ENCODE assay signal across 30 cellular contexts in the genomic region with DNA sequence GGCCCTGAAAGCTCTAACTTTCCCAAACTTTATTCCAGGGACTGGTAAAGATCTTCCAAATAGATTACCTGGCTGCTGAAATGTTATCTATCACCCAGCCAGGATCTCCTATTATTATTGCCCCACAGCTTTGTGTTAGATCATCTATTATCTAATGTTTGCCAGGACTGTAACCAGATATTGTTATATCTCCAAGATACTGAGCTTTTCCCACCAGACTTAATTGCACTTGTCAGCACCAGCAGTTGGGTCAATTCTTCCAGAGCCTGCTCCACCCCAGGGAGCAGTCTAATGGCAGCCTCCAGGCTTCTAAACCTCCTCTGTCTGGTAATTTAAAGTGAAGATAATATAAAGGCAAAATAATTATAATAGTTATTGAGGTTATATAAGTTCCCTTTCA.
"Had no signal": no experiment of that assay in that cellular context is flagged by ENCODE, and none has a peak within 500 bp of the region (broad histone marks: within the 10 kb centered on the region; RNA-seq: fewer than 3 reads in every experiment).

No MANE protein-coding gene starts in this region.

- H3K27ac Mint-ChIP-seq: naive thymus-derived CD4-positive, alpha-beta T cell; natural killer cell treated with Interleukin-12 subunit alpha and Interleukin-12 subunit beta and Interleukin-15 and Interleukin-18, amount 100 ng/mL, for 72 hours; nephron progenitor cell; progenitor cell of endocrine pancreas; stimulated activated memory B cell treated with anti-CD40 and anti-IgM and Interleukin-4, amounts not matched to agents 10 μg/mL and 1 μg/mL and 100 μg/mL, for 72 hours; stimulated activated naive CD8-positive, alpha-beta T cell treated with anti-CD3 and anti-CD28 coated beads, Interleukin-15, amount 100 ng/mL, for 72 hours had no signal

- H3K36me3 ChIP-seq: ovary, right lobe of liver, sigmoid colon, suprapubic skin, tibial artery, transverse colon, upper lobe of left lung, vagina had no signal

- H3K27ac ChIP-seq: ovary, parathyroid adenoma, psoas muscle, right lobe of liver, sigmoid colon, suprapubic skin, testis, tibial artery, transverse colon, upper lobe of left lung, vagina had no signal

- H3K79me2 ChIP-seq: parathyroid adenoma had no signal

- H3K9me3 Mint-ChIP-seq: natural killer cell treated with Interleukin-12 subunit alpha and Interleukin-12 subunit beta and Interleukin-15 and Interleukin-18, amount 100 ng/mL, for 72 hours; nephron progenitor cell; stimulated activated memory B cell treated with anti-CD40 and anti-IgM and Interleukin-4, amounts not matched to agents 10 μg/mL and 1 μg/mL and 100 μg/mL, for 72 hours had no signal

- H3K4me1 ChIP-seq: parathyroid adenoma, psoas muscle, right lobe of liver, suprapubic skin, testis, tibial artery, transverse colon, upper lobe of left lung had no signal

- H3K4me3 Mint-ChIP-seq: naive thymus-derived CD4-positive, alpha-beta T cell; natural killer cell treated with Interleukin-12 subunit alpha and Interleukin-12 subunit beta and Interleukin-15 and Interleukin-18, amount 100 ng/mL, for 72 hours; nephron progenitor cell; neural crest cell; stimulated activated memory B cell treated with anti-CD40 and anti-IgM and Interleukin-4, amounts not matched to agents 10 μg/mL and 1 μg/mL and 100 μg/mL, for 72 hours; stimulated activated naive CD8-positive, alpha-beta T cell treated with anti-CD3 and anti-CD28 coated beads, Interleukin-15, amount 100 ng/mL, for 72 hours had no signal

- H3K4me3 ChIP-seq: ovary, psoas muscle, right lobe of liver, sigmoid colon, suprapubic skin, testis, tibial artery, transverse colon, upper lobe of left lung, vagina had no signal

- H3K9me3 ChIP-seq: ovary, psoas muscle, right lobe of liver, sigmoid colon, testis, tibial artery, transverse colon, upper lobe of left lung, vagina had no signal

- DNase-seq: naive thymus-derived CD4-positive, alpha-beta T cell; nephron progenitor cell; occipital lobe; ovary; posterior cingulate gyrus; psoas muscle; right cardiac atrium; right lobe of liver; sigmoid colon; small intestine; stimulated activated CD4-positive, alpha-beta T cell treated with anti-CD3 and anti-CD28 coated beads, Interleukin-15, amount 100 ng/mL, for 24 hours; stimulated activated CD4-positive, alpha-beta T cell treated with anti-CD3 and anti-CD28 coated beads, Interleukin-2, amount 100 ng/mL, for 24 hours; stimulated activated CD4-positive, alpha-beta T cell treated with anti-CD3 and anti-CD28 coated beads, Interleukin-4, amount 100 ng/mL, for 1 hour; stimulated activated CD4-positive, alpha-beta T cell treated with anti-CD3 and anti-CD28 coated beads, Interleukin-4, amount 100 ng/mL, for 4 hours; stimulated activated CD8-positive, alpha-beta memory T cell treated with anti-CD3 and anti-CD28 coated beads, Interleukin-4, amount 100 ng/mL, for 48 hours; stimulated activated naive CD4-positive, alpha-beta T cell; stimulated activated naive CD8-positive, alpha-beta T cell treated with anti-CD3 and anti-CD28 coated beads, Interleukin-15, amount 100 ng/mL, for 72 hours; stimulated activated naive CD8-positive, alpha-beta T cell treated with anti-CD3 and anti-CD28 coated beads, Interleukin-15, Interleukin-2, amounts not matched to agents 100 U/mL and 50 U/mL, for 24 hours; substantia nigra; testis; tibial artery; transverse colon; upper lobe of left lung had no signal

- ATAC-seq: naive thymus-derived CD4-positive, alpha-beta T cell; natural killer cell treated with Interleukin-12 subunit alpha and Interleukin-12 subunit beta and Interleukin-15 and Interleukin-18, amount 100 ng/mL, for 72 hours; psoas muscle; right cardiac atrium; right lobe of liver; stimulated activated memory B cell treated with anti-CD40 and anti-IgM and Interleukin-4, amounts not matched to agents 10 μg/mL and 1 μg/mL and 100 μg/mL, for 72 hours; stimulated activated naive CD8-positive, alpha-beta T cell treated with anti-CD3 and anti-CD28 coated beads, Interleukin-15, amount 100 ng/mL, for 72 hours; stimulated activated naive CD8-positive, alpha-beta T cell treated with anti-CD3 and anti-CD28 coated beads, Interleukin-15, Interleukin-2, amounts not matched to agents 100 U/mL and 50 U/mL, for 24 hours had no signal

- H3K36me3 Mint-ChIP-seq: stimulated activated memory B cell treated with anti-CD40 and anti-IgM and Interleukin-4, amounts not matched to agents 10 μg/mL and 1 μg/mL and 100 μg/mL, for 72 hours had no signal

- H3K4me1 Mint-ChIP-seq: nephron progenitor cell; stimulated activated memory B cell treated with anti-CD40 and anti-IgM and Interleukin-4, amounts not matched to agents 10 μg/mL and 1 μg/mL and 100 μg/mL, for 72 hours had no signal

- H3K27me3 ChIP-seq: ovary, right lobe of liver, sigmoid colon, suprapubic skin, testis, tibial artery, transverse colon, upper lobe of left lung, vagina had no signal

- H3K27me3 Mint-ChIP-seq: stimulated activated memory B cell treated with anti-CD40 and anti-IgM and Interleukin-4, amounts not matched to agents 10 μg/mL and 1 μg/mL and 100 μg/mL, for 72 hours; stimulated activated naive CD8-positive, alpha-beta T cell treated with anti-CD3 and anti-CD28 coated beads, Interleukin-15, amount 100 ng/mL, for 72 hours had no signal

- H2AFZ ChIP-seq: parathyroid adenoma had no signal

- H3K9ac ChIP-seq: parathyroid adenoma had no signal
